In the genomic region with DNA sequence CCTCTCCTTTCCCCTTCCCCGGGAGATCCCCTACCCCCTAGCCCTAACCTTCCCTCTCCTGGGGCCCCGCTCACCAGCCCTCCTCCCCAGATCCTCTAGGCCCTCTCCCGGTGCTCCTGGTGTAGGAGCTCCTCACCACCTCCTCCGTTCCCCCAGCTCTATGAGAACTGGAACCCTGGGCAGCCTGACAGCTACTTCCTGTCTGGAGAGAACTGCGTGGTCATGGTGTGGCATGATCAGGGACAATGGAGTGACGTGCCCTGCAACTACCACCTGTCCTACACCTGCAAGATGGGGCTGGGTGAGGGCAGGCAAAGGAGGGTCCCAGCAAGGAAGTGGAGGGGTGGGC, we compare ENCODE assay signal across 8 cellular contexts. TPM values are rescaled to one million over a fixed set of nuclear protein-coding genes. Genes with fewer than 3 reads are reported as not detected.
DNase-seq lines count a peak whose midpoint lies in the region; ATAC-seq, FAIRE-seq and TF ChIP-seq lines count a peak whose summit lies in the region.
"Had no signal": no experiment of that assay in that cellular context is flagged by ENCODE, and none has a peak within 500 bp of the region (broad histone marks: within the 10 kb centered on the region; RNA-seq: fewer than 3 reads in every experiment).

No MANE protein-coding gene starts in this region.

- peak overlapping the region; percentile 32; the same call in 1 of the 2 replicates for H3K9ac ChIP-seq in GM12878 (ENCODE audit: control insufficient read depth, insufficient read depth, low read length)

- no peaks in the 10 kb centered on the region for H3K36me3 ChIP-seq in GM12878 (ENCODE audit: control insufficient read depth in 2 of 2, insufficient read depth in 2 of 2, low read length in 1 of 2)
- H3K36me3 ChIP-seq: right lobe of liver had no signal

- no peaks in the 10 kb centered on the region for H3K9me3 Mint-ChIP-seq in T-helper 2 cell treated with Interferon-gamma antibody and Interleukin-4, amounts not matched to agents 5 μg/mL and 100 μg/mL, for 36 hours
- H3K9me3 Mint-ChIP-seq in stimulated activated memory B cell treated with anti-CD40 and anti-IgM and Interleukin-4, amounts not matched to agents 10 μg/mL and 1 μg/mL and 100 μg/mL, for 72 hours, result no peaks in the 10 kb centered on the region

- H3K36me3 Mint-ChIP-seq in T-helper 2 cell treated with Interferon-gamma antibody and Interleukin-4, amounts not matched to agents 5 μg/mL and 100 μg/mL, for 36 hours (ENCODE audit: low read depth), result no peaks in the 10 kb centered on the region
- H3K36me3 Mint-ChIP-seq in stimulated activated memory B cell treated with anti-CD40 and anti-IgM and Interleukin-4, amounts not matched to agents 10 μg/mL and 1 μg/mL and 100 μg/mL, for 72 hours, result no peaks in the 10 kb centered on the region

- intact Hi-C loops in GM12878 (cut with micrococcal nuclease; ENCODE audit: unreplicated experiment), result loop anchor here (1.0 kb wide), 1 partner anchor 31 kb away; no protein-coding TSS in a partner anchor

- POLR2A ChIA-PET in GM12878 (lab: Charles Lee), result interaction anchor here (0.9 to 1.2 kb wide), 2 partner anchors 14 to 68 kb away, joined by 3 to 4 read pairs; no protein-coding TSS in a partner anchor

- H3K4me1 ChIP-seq in GM12878 (ENCODE audit: control insufficient read depth, insufficient read depth, low read length), result peaks cover 53% of the 10 kb centered on the region

- 0 out of 4 replicates have a peak, but pooled peaks cover 0 to 2% of the 10 kb centered on the region in 2 experiments for H3K27me3 ChIP-seq in GM12878 (replicated peaks in 1 of 2; ENCODE audit: control insufficient read depth in 2 of 2, insufficient read depth in 2 of 2, low read length in 1 of 2)
- H3K27me3 ChIP-seq: right lobe of liver had no signal

- no TSS peak for BruUV-seq in GM12878 (replicated peaks; lab: Mats Ljungman, UMichigan)

- WGBS in GM12878 (ENCODE audit: insufficient coverage, insufficient replicate concordance, low lambda C conversion rate, missing lambda C conversion rate), result 30% methylated on average over 5 of the region's 6 CpGs

- H3K9me3 ChIP-seq in GM12878 (replicated peaks; ENCODE audit: control insufficient read depth, insufficient read depth, low read length), result no peaks in the 10 kb centered on the region
- H3K9me3 ChIP-seq: right lobe of liver had no signal

- H3K27ac ChIP-seq in GM12878 (ENCODE audit: control insufficient read depth, insufficient read depth), result no peak overlapping the region
- H3K27ac ChIP-seq: right lobe of liver had no signal

- H3K4me1 Mint-ChIP-seq in T-helper 2 cell treated with Interferon-gamma antibody and Interleukin-4, amounts not matched to agents 5 μg/mL and 100 μg/mL, for 36 hours (ENCODE audit: low read depth), result peaks cover 40% of the 10 kb centered on the region
- H3K4me1 Mint-ChIP-seq in stimulated activated memory B cell treated with anti-CD40 and anti-IgM and Interleukin-4, amounts not matched to agents 10 μg/mL and 1 μg/mL and 100 μg/mL, for 72 hours, result peaks cover 78% of the 10 kb centered on the region

- H3K4me3 ChIP-seq in GM12878, result peak overlapping the region; percentile 45; the same call in 1 of the 2 replicates
- H3K4me3 ChIP-seq: right lobe of liver had no signal

- TF ChIP-seq CTCF in GM12878 (IDR thresholded peaks at IDR 0.05 in 2 of 3, conservative IDR thresholded peaks at IDR 0.05 in 1 of 3; ENCODE audit: control insufficient read depth in 2 of 3, extremely low read depth in 1 of 3, insufficient read depth in 1 of 3, low read depth in 3 of 3, low read length in 3 of 3), result no peak

- peak overlapping the region; percentile 32 for H3K4me3 Mint-ChIP-seq in T-helper 2 cell treated with Interferon-gamma antibody and Interleukin-4, amounts not matched to agents 5 μg/mL and 100 μg/mL, for 36 hours
- peak overlapping the region; percentile 78 for H3K4me3 Mint-ChIP-seq in stimulated activated memory B cell treated with anti-CD40 and anti-IgM and Interleukin-4, amounts not matched to agents 10 μg/mL and 1 μg/mL and 100 μg/mL, for 72 hours

- in situ Hi-C loops in GM12878 (cut with MboI), result no loop called here

- no peak overlapping the region for H3K27ac Mint-ChIP-seq in T-helper 2 cell treated with Interferon-gamma antibody and Interleukin-4, amounts not matched to agents 5 μg/mL and 100 μg/mL, for 36 hours
- peak overlapping the region; percentile 48 for H3K27ac Mint-ChIP-seq in stimulated activated memory B cell treated with anti-CD40 and anti-IgM and Interleukin-4, amounts not matched to agents 10 μg/mL and 1 μg/mL and 100 μg/mL, for 72 hours

- DNase-seq in T-helper 2 cell treated with Interferon-gamma antibody and Interleukin-4, amounts not matched to agents 5 μg/mL and 100 μg/mL, for 36 hours (ENCODE audit: low spot score), result no peak
- DNase-seq in T-helper 2 cell, result no peak
- no peak for DNase-seq in GM12878 (ENCODE audit: low read depth, low spot score)

- ATAC-seq in GM12878 (no peak), GM21717 (IDR thresholded peaks at IDR 0.05; ENCODE audit: unreplicated experiment) (no peak), HG03571 (IDR thresholded peaks at IDR 0.05; ENCODE audit: unreplicated experiment) (no peak)
- ATAC-seq in stimulated activated memory B cell treated with anti-CD40 and anti-IgM and Interleukin-4, amounts not matched to agents 10 μg/mL and 1 μg/mL and 100 μg/mL, for 72 hours, result no peak

- no peak for FAIRE-seq in GM12878 (lab: Jason Lieb, UNC)
- FAIRE-seq: bronchial epithelial cell had no signal

- CTCF ChIA-PET in GM12878 (lab: Yijun Ruan, JAX), result interaction anchor here (0.5 to 8.3 kb wide), 16 partner anchors 9 to 438 kb away, joined by 3 to 208 read pairs (median 4); partner anchors contain the start of genes BCAN, CRABP2, ISG20L2 and METTL25B

- no peak overlapping the region for H2AFZ ChIP-seq in GM12878 (ENCODE audit: control insufficient read depth, low read depth, low read length)

- RAD21 ChIA-PET in GM12878 (lab: Charles Lee; ENCODE audit: unreplicated experiment), result interaction anchor here (0.7 to 6.0 kb wide), 5 partner anchors 21 to 94 kb away, joined by 3 to 58 read pairs (median 7); partner anchors contain the start of genes HDGF and NES

- H4K20me1 ChIP-seq in GM12878 (ENCODE audit: control insufficient read depth, insufficient read depth), result peaks cover 8% of the 10 kb centered on the region; the same call in 1 of the 2 replicates

- peaks cover 23% of the 10 kb centered on the region for H3K79me2 ChIP-seq in GM12878 (ENCODE audit: control insufficient read depth, insufficient read depth, low read length)

- peaks cover 37% of the 10 kb centered on the region for H3K27me3 Mint-ChIP-seq in T-helper 2 cell treated with Interferon-gamma antibody and Interleukin-4, amounts not matched to agents 5 μg/mL and 100 μg/mL, for 36 hours (ENCODE audit: low read depth)
- peaks cover 50% of the 10 kb centered on the region for H3K27me3 Mint-ChIP-seq in stimulated activated memory B cell treated with anti-CD40 and anti-IgM and Interleukin-4, amounts not matched to agents 10 μg/mL and 1 μg/mL and 100 μg/mL, for 72 hours

- no peak for TF ChIP-seq EP300 in GM12878 (IDR thresholded peaks at IDR 0.05; ENCODE audit: borderline replicate concordance in 1 of 2, control insufficient read depth in 1 of 2, low read depth in 2 of 2, low read length in 2 of 2)

- peak overlapping the region; percentile 89 for H3K4me2 ChIP-seq in GM12878 (ENCODE audit: control insufficient read depth, insufficient read depth)

- TF ChIP-seq POLR2A in GM12878 (IDR thresholded peaks at IDR 0.05; ENCODE audit: low read depth, low read length), result no peak

- TF ChIP-seq RAD21 in GM12878 (IDR thresholded peaks at IDR 0.05; ENCODE audit: insufficient read depth, low read depth, low read length), result no peak

- SMC1A ChIA-PET in GM12878 (lab: Charles Lee; ENCODE audit: uncharacterized antibody, unreplicated experiment), result interaction anchor here (0.7 to 4.2 kb wide), 9 partner anchors 19 to 201 kb away, joined by 3 to 33 read pairs (median 5); partner anchors contain the start of genes GPATCH4 and NES

RNA-seq across cellular contexts. Expression of gene BCAN, which starts 16.0 kb away (rescaled TPM):
- total RNA-seq in GM12878 (2013; cell fraction: nucleolus; rRNA removed), result 0.40 and 0.44 TPM in 2 replicates
- total RNA-seq in GM12878 (2014; rRNA removed) (0.11 and 0.40 TPM in 2 replicates), GM12878 (2014; rRNA removed; fragmentation: Illumina TruSeq; extraction: Trizol) (0.09 TPM in 1 of 2 replicates, not detected in the other), GM12878 (2021) (0.18 and 0.24 TPM in 2 replicates)
- polyA plus RNA-seq in GM12878 (2011; ENCODE audit: low read depth), result 0.16 TPM
- polyA plus RNA-seq in GM12878 (2011; rRNA removed) (0.04 and 0.10 TPM in 2 replicates), GM12878 (2014; fragmentation: Illumina TruSeq; extraction: Trizol) (0.12 and 0.17 TPM in 2 replicates), GM12878 (2014; fragmentation: Nextera tagmentation; extraction: Ambion mirVana) (under 1 TPM; 0.05 to 0.06 TPM), GM12878 (2014; rRNA removed) (0.23 and 0.25 TPM in 2 replicates), GM12878 (2016; fragmentation: Nextera tagmentation; extraction: Ambion mirVana) (1 to 10 TPM in 1 of 2 experiments, under 1 TPM in 1; 0.75 to 1.3 TPM)
- 0.22 and 0.27 TPM in 2 replicates for polyA plus RNA-seq in GM12878 (2011; cell fraction: cytosol; rRNA removed)
- 0.31 and 0.47 TPM in 2 replicates for polyA plus RNA-seq in GM12878 (2011; cell fraction: nucleus; rRNA removed)
- polyA plus RNA-seq in GM12878 (2012), result 0.26 and 0.31 TPM in 2 replicates
- polyA minus RNA-seq in GM12878 (2011; rRNA and poly(A)+ RNA removed), result 0.15 TPM in 1 of 2 replicates, not detected in the other
- not detected in 2 replicates for polyA minus RNA-seq in GM12878 (2011; cell fraction: cytosol; rRNA and poly(A)+ RNA removed)
- polyA minus RNA-seq in GM12878 (2011; cell fraction: nucleus; rRNA and poly(A)+ RNA removed), result not detected in 2 replicates
- total RNA-seq: bronchial epithelial cell, right lobe of liver had no signal

RNA-seq across cellular contexts. Expression of gene NES, which starts 19.3 kb away (rescaled TPM):
- total RNA-seq in GM12878 (2013; cell fraction: nucleolus; rRNA removed), result 0.17 and 0.24 TPM in 2 replicates
- under 0.01 and 0.05 TPM in 2 replicates for total RNA-seq in GM12878 (2014; rRNA removed)
- under 0.01 and 0.05 TPM in 2 replicates for total RNA-seq in GM12878 (2014; rRNA removed; fragmentation: Illumina TruSeq; extraction: Trizol)
- 0.15 and 0.21 TPM in 2 replicates for total RNA-seq in GM12878 (2021)
- not detected for polyA plus RNA-seq in GM12878 (2011; ENCODE audit: low read depth)
- polyA plus RNA-seq in GM12878 (2011; rRNA removed), result not detected in 2 replicates
- polyA plus RNA-seq in GM12878 (2011; cell fraction: cytosol; rRNA removed), result not detected in 2 replicates
- polyA plus RNA-seq in GM12878 (2011; cell fraction: nucleus; rRNA removed), result not detected in 2 replicates
- polyA plus RNA-seq in GM12878 (2012), result 0.03 and 0.04 TPM in 2 replicates
- 0.01 TPM in 1 of 2 replicates, not detected in the other for polyA plus RNA-seq in GM12878 (2014; fragmentation: Illumina TruSeq; extraction: Trizol)
- polyA plus RNA-seq in GM12878 (2014; fragmentation: Nextera tagmentation; extraction: Ambion mirVana), result not detected
- polyA plus RNA-seq in GM12878 (2014; rRNA removed), result 0.01 and 0.04 TPM in 2 replicates
- polyA plus RNA-seq in GM12878 (2016; fragmentation: Nextera tagmentation; extraction: Ambion mirVana), result under 1 TPM in 1 of 2 experiments, not detected in 1; 0.03 TPM
- 0.05 TPM in 1 of 2 replicates, not detected in the other for polyA minus RNA-seq in GM12878 (2011; rRNA and poly(A)+ RNA removed)
- polyA minus RNA-seq in GM12878 (2011; cell fraction: cytosol; rRNA and poly(A)+ RNA removed), result not detected in 2 replicates
- not detected in 2 replicates for polyA minus RNA-seq in GM12878 (2011; cell fraction: nucleus; rRNA and poly(A)+ RNA removed)

RNA-seq across cellular contexts. Expression of gene HAPLN2, which starts 38.7 kb away (rescaled TPM):
- total RNA-seq in GM12878 (2013; cell fraction: nucleolus; rRNA removed), result not detected in 2 replicates
- total RNA-seq in GM12878 (2014; rRNA removed), result not detected in 2 replicates
- total RNA-seq in GM12878 (2014; rRNA removed; fragmentation: Illumina TruSeq; extraction: Trizol), result not detected in 2 replicates
- not detected in 2 replicates for total RNA-seq in GM12878 (2021)
- not detected for polyA plus RNA-seq in GM12878 (2011; ENCODE audit: low read depth)
- not detected in 2 replicates for polyA plus RNA-seq in GM12878 (2011; rRNA removed)
- polyA plus RNA-seq in GM12878 (2011; cell fraction: cytosol; rRNA removed), result 0.07 and 0.12 TPM in 2 replicates
- 0.79 and 1.1 TPM in 2 replicates for polyA plus RNA-seq in GM12878 (2011; cell fraction: nucleus; rRNA removed)
- 0.11 TPM in 1 of 2 replicates, not detected in the other for polyA plus RNA-seq in GM12878 (2012)
- not detected in 2 replicates for polyA plus RNA-seq in GM12878 (2014; fragmentation: Illumina TruSeq; extraction: Trizol)
- not detected for polyA plus RNA-seq in GM12878 (2014; fragmentation: Nextera tagmentation; extraction: Ambion mirVana)
- polyA plus RNA-seq in GM12878 (2014; rRNA removed), result 0.15 TPM in 1 of 2 replicates, not detected in the other
- polyA plus RNA-seq in GM12878 (2016; fragmentation: Nextera tagmentation; extraction: Ambion mirVana), result under 1 TPM in 1 of 2 experiments, not detected in 1; 0.24 TPM
- not detected in 2 replicates for polyA minus RNA-seq in GM12878 (2011; rRNA and poly(A)+ RNA removed)
- not detected in 2 replicates for polyA minus RNA-seq in GM12878 (2011; cell fraction: cytosol; rRNA and poly(A)+ RNA removed)
- polyA minus RNA-seq in GM12878 (2011; cell fraction: nucleus; rRNA and poly(A)+ RNA removed), result not detected in 2 replicates
- total RNA-seq: right lobe of liver had no signal

RNA-seq across cellular contexts. Expression of gene CRABP2, which starts 47.4 kb away (rescaled TPM):
- total RNA-seq in GM12878 (2013; cell fraction: nucleolus; rRNA removed), result not detected in 2 replicates
- 0.56 TPM in 1 of 2 replicates, not detected in the other for total RNA-seq in GM12878 (2014; rRNA removed)
- 0.40 and 0.83 TPM in 2 replicates for total RNA-seq in GM12878 (2014; rRNA removed; fragmentation: Illumina TruSeq; extraction: Trizol)
- total RNA-seq in GM12878 (2021), result 1.2 and 1.3 TPM in 2 replicates
- 0.55 TPM for polyA plus RNA-seq in GM12878 (2011; ENCODE audit: low read depth)
- 0.22 TPM in 1 of 2 replicates, not detected in the other for polyA plus RNA-seq in GM12878 (2011; rRNA removed)
- 0.10 and 0.37 TPM in 2 replicates for polyA plus RNA-seq in GM12878 (2011; cell fraction: cytosol; rRNA removed)
- polyA plus RNA-seq in GM12878 (2011; cell fraction: nucleus; rRNA removed), result 0.90 and 3.1 TPM in 2 replicates
- polyA plus RNA-seq in GM12878 (2012), result 0.46 and 0.73 TPM in 2 replicates
- 1.1 and 3.6 TPM in 2 replicates for polyA plus RNA-seq in GM12878 (2014; fragmentation: Illumina TruSeq; extraction: Trizol)
- under 1 TPM; 0.21 to 0.31 TPM for polyA plus RNA-seq in GM12878 (2014; fragmentation: Nextera tagmentation; extraction: Ambion mirVana)
- polyA plus RNA-seq in GM12878 (2014; rRNA removed), result 0.41 and 1.0 TPM in 2 replicates
- polyA plus RNA-seq in GM12878 (2016; fragmentation: Nextera tagmentation; extraction: Ambion mirVana), result under 1 TPM; 0.25 to 0.42 TPM
- polyA minus RNA-seq in GM12878 (2011; rRNA and poly(A)+ RNA removed), result not detected in 2 replicates
- polyA minus RNA-seq in GM12878 (2011; cell fraction: cytosol; rRNA and poly(A)+ RNA removed), result not detected in 2 replicates
- polyA minus RNA-seq in GM12878 (2011; cell fraction: nucleus; rRNA and poly(A)+ RNA removed), result not detected in 2 replicates

RNA-seq across cellular contexts. Expression of gene GPATCH4, which starts 56.7 kb away (rescaled TPM):
- total RNA-seq in GM12878 (2013; cell fraction: nucleolus; rRNA removed), result 62.1 and 73.0 TPM in 2 replicates
- total RNA-seq in GM12878 (2014; rRNA removed) (33.5 and 35.5 TPM in 2 replicates), GM12878 (2014; rRNA removed; fragmentation: Illumina TruSeq; extraction: Trizol) (62.1 and 65.3 TPM in 2 replicates), GM12878 (2021) (53.2 and 60.7 TPM in 2 replicates)
- 44.4 TPM for polyA plus RNA-seq in GM12878 (2011; ENCODE audit: low read depth)
- polyA plus RNA-seq in GM12878 (2011; rRNA removed) (50.0 and 55.9 TPM in 2 replicates), GM12878 (2014; fragmentation: Illumina TruSeq; extraction: Trizol) (89.3 and 95.9 TPM in 2 replicates), GM12878 (2014; fragmentation: Nextera tagmentation; extraction: Ambion mirVana) (10 to 100 TPM; 82.5 to 90.4 TPM), GM12878 (2014; rRNA removed) (49.6 and 49.9 TPM in 2 replicates), GM12878 (2016; fragmentation: Nextera tagmentation; extraction: Ambion mirVana) (100 to 1,000 TPM; 108 to 111 TPM)
- polyA plus RNA-seq in GM12878 (2011; cell fraction: cytosol; rRNA removed), result 33.6 and 44.2 TPM in 2 replicates
- polyA plus RNA-seq in GM12878 (2011; cell fraction: nucleus; rRNA removed), result 49.9 and 57.1 TPM in 2 replicates
- polyA plus RNA-seq in GM12878 (2012), result 29.2 and 43.3 TPM in 2 replicates
- polyA minus RNA-seq in GM12878 (2011; rRNA and poly(A)+ RNA removed), result 55.6 and 71.4 TPM in 2 replicates
- 13.2 and 19.0 TPM in 2 replicates for polyA minus RNA-seq in GM12878 (2011; cell fraction: cytosol; rRNA and poly(A)+ RNA removed)
- polyA minus RNA-seq in GM12878 (2011; cell fraction: nucleus; rRNA and poly(A)+ RNA removed), result 40.1 and 73.7 TPM in 2 replicates
